9 cellular contexts compared by ENCODE assay signal in genomic region chr16:30894540-30895368, GRCh38. TPM values are rescaled to one million over a fixed set of nuclear protein-coding genes. Genes with fewer than 3 reads are reported as not detected.
DNase-seq lines count a peak whose midpoint lies in the region; ATAC-seq, FAIRE-seq and TF ChIP-seq lines count a peak whose summit lies in the region.
"Had no signal": no experiment of that assay in that cellular context is flagged by ENCODE, and none has a peak within 500 bp of the region (broad histone marks: within the 10 kb centered on the region; RNA-seq: fewer than 3 reads in every experiment).

No MANE protein-coding gene starts in this region.

- TF ChIP-seq CTCF in GM12878 (IDR thresholded peaks at IDR 0.05 in 2 of 3, conservative IDR thresholded peaks at IDR 0.05 in 1 of 3; ENCODE audit: control insufficient read depth in 2 of 3, extremely low read depth in 1 of 3, insufficient read depth in 1 of 3, low read depth in 3 of 3, low read length in 3 of 3): no peak
- no peak for TF ChIP-seq CTCF in lung (IDR thresholded peaks at IDR 0.05; ENCODE audit: control extremely low read depth, extremely low read depth)
- TF ChIP-seq CTCF in type B pancreatic cell (conservative IDR thresholded peaks at IDR 0.05): no peak

- H3K4me3 Mint-ChIP-seq in activated naive CD4-positive, alpha-beta T cell treated with anti-CD3 and anti-CD28 coated beads, Interleukin-2, amount 10 ng/mL, durations not matched to agents 7 days and 5 days: peak overlapping the region; percentile 75
- peak overlapping the region; percentile 94 for H3K4me3 Mint-ChIP-seq in type B pancreatic cell

- CTCF ChIA-PET in activated naive CD4-positive, alpha-beta T cell treated with anti-CD3 and anti-CD28 coated beads, Interleukin-2, amount 10 ng/mL, durations not matched to agents 7 days and 5 days (lab: Charles Lee): interaction anchor here (4.1 kb wide), 1 partner anchor 50 kb away, joined by 14 read pairs; no protein-coding TSS in a partner anchor
- CTCF ChIA-PET in GM12878 (lab: Yijun Ruan, JAX): interaction anchor here (4.1 kb wide), 1 partner anchor 50 kb away, joined by 28 read pairs; no protein-coding TSS in a partner anchor

- H3K79me2 ChIP-seq in GM12878 (ENCODE audit: control insufficient read depth, insufficient read depth, low read length): peaks cover 1% of the 10 kb centered on the region; the same call in 1 of the 2 replicates

- peak overlapping the region; percentile 56; the same call in 1 of the 2 replicates for H3K9ac ChIP-seq in GM12878 (ENCODE audit: control insufficient read depth, insufficient read depth, low read length)

- DNase-seq in activated naive CD4-positive, alpha-beta T cell treated with anti-CD3 and anti-CD28 coated beads, Interleukin-2, amount 10 ng/mL, durations not matched to agents 7 days and 5 days: no peak
- no peak for DNase-seq in activated naive CD4-positive, alpha-beta T cell treated with anti-CD3 and anti-CD28 coated beads, Interleukin-2, amount 50 U/mL, for 16 hours
- DNase-seq in GM12878 (ENCODE audit: low read depth, low spot score): no peak
- no peak for DNase-seq in lung (ENCODE audit: low spot score)
- no peak for DNase-seq in type B pancreatic cell (ENCODE audit: extremely low spot score, unreplicated experiment)
- DNase-seq in SW 1271 (lab: John Stamatoyannopoulos, UW): no peak
- DNase-seq in NOMO-1 treated with dmso at 0.1 percent for 144 hours (lab: John Stamatoyannopoulos, UW; ENCODE audit: unreplicated experiment): no peak
- no peak for DNase-seq in NCI-H1694 (lab: John Stamatoyannopoulos, UW)

- POLR2A ChIA-PET in GM12878 (lab: Charles Lee): no interaction called here

- no peaks in the 10 kb centered on the region; a peak in 1 of 4 replicates for H3K36me3 ChIP-seq in GM12878 (ENCODE audit: control insufficient read depth in 2 of 2, insufficient read depth in 2 of 2, low read length in 1 of 2)
- peaks cover 0 to 5% of the 10 kb centered on the region in 2 donors for H3K36me3 ChIP-seq in lung (ENCODE audit: control insufficient read depth in 2 of 2, insufficient read depth in 2 of 2, low read length in 2 of 2)

- no peaks in the 10 kb centered on the region for H3K27me3 ChIP-seq in GM12878 (replicated peaks in 1 of 2; ENCODE audit: control insufficient read depth in 2 of 2, insufficient read depth in 2 of 2, low read length in 1 of 2)
- no peaks in the 10 kb centered on the region for H3K27me3 ChIP-seq in lung (ENCODE audit: control insufficient read depth, insufficient read depth)

- no peak for TF ChIP-seq EP300 in GM12878 (IDR thresholded peaks at IDR 0.05; ENCODE audit: borderline replicate concordance in 1 of 2, control insufficient read depth in 1 of 2, low read depth in 2 of 2, low read length in 2 of 2)

- 61% methylated on average over 16 of the region's 16 CpGs for WGBS in GM12878 (ENCODE audit: insufficient coverage, insufficient replicate concordance, low lambda C conversion rate, missing lambda C conversion rate)
- 44 to 58% methylated on average over 16 of the region's 16 CpGs for WGBS in lung, 2 donors

- TF ChIP-seq RAD21 in GM12878 (IDR thresholded peaks at IDR 0.05; ENCODE audit: insufficient read depth, low read depth, low read length): no peak

- H3K4me3 ChIP-seq in GM12878 (peak overlapping the region; percentile 19; the same call in 1 of the 2 replicates), lung (peak overlapping the region; percentile 58)

- TF ChIP-seq POLR2A in GM12878 (IDR thresholded peaks at IDR 0.05; ENCODE audit: low read depth, low read length): no peak

- no peak for FAIRE-seq in GM12878 (lab: Jason Lieb, UNC)
- FAIRE-seq: G401.6 had no signal

- H2AFZ ChIP-seq in GM12878 (ENCODE audit: control insufficient read depth, low read depth, low read length): peak overlapping the region; percentile 89

- intact Hi-C loops in GM12878 (cut with micrococcal nuclease; ENCODE audit: unreplicated experiment): loop anchor here (2.0 to 10.0 kb wide), 2 partner anchors 50 to 240 kb away; partner anchors contain the start of genes FBRS and PRR14

- H3K27ac Mint-ChIP-seq in activated naive CD4-positive, alpha-beta T cell treated with anti-CD3 and anti-CD28 coated beads, Interleukin-2, amount 10 ng/mL, durations not matched to agents 7 days and 5 days: peak overlapping the region; percentile 87
- H3K27ac Mint-ChIP-seq in type B pancreatic cell: peak overlapping the region; percentile 95

- SMC1A ChIA-PET in GM12878 (lab: Charles Lee; ENCODE audit: uncharacterized antibody, unreplicated experiment): interaction anchor here (8.8 kb wide), 1 partner anchor 50 kb away, joined by 146 read pairs; no protein-coding TSS in a partner anchor

- peaks cover 13% of the 10 kb centered on the region for H3K36me3 Mint-ChIP-seq in activated naive CD4-positive, alpha-beta T cell treated with anti-CD3 and anti-CD28 coated beads, Interleukin-2, amount 10 ng/mL, durations not matched to agents 7 days and 5 days
- peaks cover 6% of the 10 kb centered on the region for H3K36me3 Mint-ChIP-seq in type B pancreatic cell

- no peaks in the 10 kb centered on the region for H3K27me3 Mint-ChIP-seq in activated naive CD4-positive, alpha-beta T cell treated with anti-CD3 and anti-CD28 coated beads, Interleukin-2, amount 10 ng/mL, durations not matched to agents 7 days and 5 days
- H3K27me3 Mint-ChIP-seq in type B pancreatic cell: no peaks in the 10 kb centered on the region

- no peaks in the 10 kb centered on the region; the same call in 1 of the 2 replicates for H4K20me1 ChIP-seq in GM12878 (ENCODE audit: control insufficient read depth, insufficient read depth)

- ATAC-seq in GM12878 (no peak), lung (ENCODE audit: insufficient read depth, low FRiP score) (no peak)

- no peaks in the 10 kb centered on the region for H3K9me3 Mint-ChIP-seq in activated naive CD4-positive, alpha-beta T cell treated with anti-CD3 and anti-CD28 coated beads, Interleukin-2, amount 10 ng/mL, durations not matched to agents 7 days and 5 days
- H3K9me3 Mint-ChIP-seq in type B pancreatic cell: no peaks in the 10 kb centered on the region

- RAD21 ChIA-PET in GM12878 (lab: Charles Lee; ENCODE audit: unreplicated experiment): no interaction called here

- H3K27ac ChIP-seq in GM12878 (ENCODE audit: control insufficient read depth, insufficient read depth): no peak overlapping the region
- peak overlapping the region; percentile 91 to 94 for H3K27ac ChIP-seq in lung (ENCODE audit: low read depth in 1 of 2, low read length in 1 of 2)

- peaks cover 54% of the 10 kb centered on the region for H3K4me1 Mint-ChIP-seq in activated naive CD4-positive, alpha-beta T cell treated with anti-CD3 and anti-CD28 coated beads, Interleukin-2, amount 10 ng/mL, durations not matched to agents 7 days and 5 days
- peaks cover 29% of the 10 kb centered on the region for H3K4me1 Mint-ChIP-seq in type B pancreatic cell (ENCODE audit: unreplicated experiment)

- TSS peak; percentile 88 for BruUV-seq in GM12878 (replicated peaks; lab: Mats Ljungman, UMichigan)

- H3K9me3 ChIP-seq in GM12878 (replicated peaks; ENCODE audit: control insufficient read depth, insufficient read depth, low read length): no peaks in the 10 kb centered on the region
- peaks cover 0 to 3% of the 10 kb centered on the region in 2 donors for H3K9me3 ChIP-seq in lung (ENCODE audit: control insufficient read depth in 2 of 2, insufficient read depth in 1 of 2, low read length in 1 of 2)

- H3K4me2 ChIP-seq in GM12878 (ENCODE audit: control insufficient read depth, insufficient read depth): peak overlapping the region; percentile 71; the same call in 1 of the 2 replicates

- in situ Hi-C loops in GM12878 (cut with MboI): no loop called here

- H3K4me1 ChIP-seq in GM12878 (ENCODE audit: control insufficient read depth, insufficient read depth, low read length) (peaks cover 25% of the 10 kb centered on the region), lung (ENCODE audit: control insufficient read depth in 2 of 2, insufficient read depth in 2 of 2, low read length in 2 of 2) (peaks cover 9 to 21% of the 10 kb centered on the region in 2 donors)

RNA-seq across cellular contexts. Expression of gene BCL7C, which starts 0.9 kb away (rescaled TPM):
- total RNA-seq in GM12878 (2013; cell fraction: nucleolus; rRNA removed): 7.3 and 8.8 TPM in 2 replicates
- total RNA-seq in GM12878 (2014; rRNA removed) (21.7 and 30.5 TPM in 2 replicates), GM12878 (2014; rRNA removed; fragmentation: Illumina TruSeq; extraction: Trizol) (9.0 and 12.0 TPM in 2 replicates), GM12878 (2021) (20.2 and 20.3 TPM in 2 replicates), lung (10 to 100 TPM; 25.7 to 30.9 TPM), type B pancreatic cell (ENCODE audit: low replicate concordance) (26.3 and 35.0 TPM in 2 replicates)
- polyA plus RNA-seq in GM12878 (2011; ENCODE audit: low read depth): 3.3 TPM
- polyA plus RNA-seq in GM12878 (2011; rRNA removed) (10.5 and 15.3 TPM in 2 replicates), GM12878 (2014; fragmentation: Illumina TruSeq; extraction: Trizol) (2.6 and 8.5 TPM in 2 replicates), GM12878 (2014; fragmentation: Nextera tagmentation; extraction: Ambion mirVana) (1 to 10 TPM; 1.1 to 2.1 TPM), GM12878 (2014; rRNA removed) (28.1 and 37.3 TPM in 2 replicates), GM12878 (2016; fragmentation: Nextera tagmentation; extraction: Ambion mirVana) (10 to 100 TPM in 1 of 2 experiments, 1 to 10 TPM in 1; 9.7 to 26.6 TPM), lung (10 to 100 TPM; 18.2 to 51.8 TPM)
- polyA plus RNA-seq in GM12878 (2011; cell fraction: cytosol; rRNA removed): 14.9 and 26.6 TPM in 2 replicates
- polyA plus RNA-seq in GM12878 (2011; cell fraction: nucleus; rRNA removed): 9.7 and 9.9 TPM in 2 replicates
- 9.6 and 11.8 TPM in 2 replicates for polyA plus RNA-seq in GM12878 (2012)
- polyA minus RNA-seq in GM12878 (2011; rRNA and poly(A)+ RNA removed): 2.3 and 4.8 TPM in 2 replicates
- 2.8 and 5.7 TPM in 2 replicates for polyA minus RNA-seq in GM12878 (2011; cell fraction: cytosol; rRNA and poly(A)+ RNA removed)
- 1.3 and 1.6 TPM in 2 replicates for polyA minus RNA-seq in GM12878 (2011; cell fraction: nucleus; rRNA and poly(A)+ RNA removed)

RNA-seq across cellular contexts. Expression of gene CTF1, which starts 1.7 kb away (rescaled TPM):
- not detected in 2 replicates for total RNA-seq in GM12878 (2013; cell fraction: nucleolus; rRNA removed)
- total RNA-seq in GM12878 (2014; rRNA removed): 0.05 and 0.11 TPM in 2 replicates
- total RNA-seq in GM12878 (2014; rRNA removed; fragmentation: Illumina TruSeq; extraction: Trizol): 0.09 and 0.14 TPM in 2 replicates
- 0.45 and 0.46 TPM in 2 replicates for total RNA-seq in GM12878 (2021)
- not detected for polyA plus RNA-seq in GM12878 (2011; ENCODE audit: low read depth)
- polyA plus RNA-seq in GM12878 (2011; rRNA removed): 0.11 TPM in 1 of 2 replicates, not detected in the other
- 0.07 and 0.13 TPM in 2 replicates for polyA plus RNA-seq in GM12878 (2011; cell fraction: cytosol; rRNA removed)
- 0.15 and 0.23 TPM in 2 replicates for polyA plus RNA-seq in GM12878 (2011; cell fraction: nucleus; rRNA removed)
- polyA plus RNA-seq in GM12878 (2012): 0.13 and 0.19 TPM in 2 replicates
- polyA plus RNA-seq in GM12878 (2014; fragmentation: Illumina TruSeq; extraction: Trizol): 0.16 TPM in 1 of 2 replicates, not detected in the other
- polyA plus RNA-seq in GM12878 (2014; fragmentation: Nextera tagmentation; extraction: Ambion mirVana): under 1 TPM in 1 of 2 experiments, not detected in 1; 0.04 TPM
- 0.22 and 0.34 TPM in 2 replicates for polyA plus RNA-seq in GM12878 (2014; rRNA removed)
- polyA plus RNA-seq in GM12878 (2016; fragmentation: Nextera tagmentation; extraction: Ambion mirVana): not detected
- 0.57 and 0.80 TPM in 2 replicates for polyA minus RNA-seq in GM12878 (2011; rRNA and poly(A)+ RNA removed)
- polyA minus RNA-seq in GM12878 (2011; cell fraction: cytosol; rRNA and poly(A)+ RNA removed): not detected in 2 replicates
- 0.48 and 0.57 TPM in 2 replicates for polyA minus RNA-seq in GM12878 (2011; cell fraction: nucleus; rRNA and poly(A)+ RNA removed)
- total RNA-seq in lung: 1 to 10 TPM; 4.7 to 9.8 TPM
- polyA plus RNA-seq in lung: 1 to 10 TPM; 3.3 to 5.6 TPM
- total RNA-seq in type B pancreatic cell (ENCODE audit: low replicate concordance): 2.5 and 3.1 TPM in 2 replicates

RNA-seq across cellular contexts. Expression of gene FBXL19, which starts 28.6 kb away (rescaled TPM):
- total RNA-seq in GM12878 (2013; cell fraction: nucleolus; rRNA removed): 18.6 and 24.2 TPM in 2 replicates
- total RNA-seq in GM12878 (2014; rRNA removed): 19.8 and 23.6 TPM in 2 replicates
- total RNA-seq in GM12878 (2014; rRNA removed; fragmentation: Illumina TruSeq; extraction: Trizol): 6.2 and 6.8 TPM in 2 replicates
- 27.5 and 32.1 TPM in 2 replicates for total RNA-seq in GM12878 (2021)
- polyA plus RNA-seq in GM12878 (2011; ENCODE audit: low read depth): 3.2 TPM
- polyA plus RNA-seq in GM12878 (2011; rRNA removed): 4.7 and 11.5 TPM in 2 replicates
- 14.3 and 20.2 TPM in 2 replicates for polyA plus RNA-seq in GM12878 (2011; cell fraction: cytosol; rRNA removed)
- polyA plus RNA-seq in GM12878 (2011; cell fraction: nucleus; rRNA removed): 35.4 and 47.5 TPM in 2 replicates
- polyA plus RNA-seq in GM12878 (2012): 13.5 and 15.5 TPM in 2 replicates
- 1.5 and 3.8 TPM in 2 replicates for polyA plus RNA-seq in GM12878 (2014; fragmentation: Illumina TruSeq; extraction: Trizol)
- under 1 TPM in 1 of 2 experiments, not detected in 1; 0.02 TPM for polyA plus RNA-seq in GM12878 (2014; fragmentation: Nextera tagmentation; extraction: Ambion mirVana)
- polyA plus RNA-seq in GM12878 (2014; rRNA removed): 15.5 and 18.7 TPM in 2 replicates
- under 1 TPM; 0.66 TPM for polyA plus RNA-seq in GM12878 (2016; fragmentation: Nextera tagmentation; extraction: Ambion mirVana)
- polyA minus RNA-seq in GM12878 (2011; rRNA and poly(A)+ RNA removed): 6.6 and 15.9 TPM in 2 replicates
- polyA minus RNA-seq in GM12878 (2011; cell fraction: cytosol; rRNA and poly(A)+ RNA removed): 12.9 and 18.2 TPM in 2 replicates
- 6.0 and 13.4 TPM in 2 replicates for polyA minus RNA-seq in GM12878 (2011; cell fraction: nucleus; rRNA and poly(A)+ RNA removed)
- total RNA-seq in lung: 10 to 100 TPM; 10.6 to 17.3 TPM
- polyA plus RNA-seq in lung: 10 to 100 TPM; 10.3 to 15.8 TPM
- total RNA-seq in type B pancreatic cell (ENCODE audit: low replicate concordance): 29.0 and 46.4 TPM in 2 replicates

RNA-seq across cellular contexts. Expression of gene ORAI3, which starts 54.1 kb away (rescaled TPM):
- total RNA-seq in GM12878 (2013; cell fraction: nucleolus; rRNA removed): 14.8 and 15.5 TPM in 2 replicates
- total RNA-seq in GM12878 (2014; rRNA removed): 19.5 and 22.4 TPM in 2 replicates
- 7.0 and 7.2 TPM in 2 replicates for total RNA-seq in GM12878 (2014; rRNA removed; fragmentation: Illumina TruSeq; extraction: Trizol)
- total RNA-seq in GM12878 (2021): 17.3 TPM in 2 replicates
- polyA plus RNA-seq in GM12878 (2011; ENCODE audit: low read depth): 9.1 TPM
- 8.3 and 15.2 TPM in 2 replicates for polyA plus RNA-seq in GM12878 (2011; rRNA removed)
- 23.5 and 26.1 TPM in 2 replicates for polyA plus RNA-seq in GM12878 (2011; cell fraction: cytosol; rRNA removed)
- 12.2 and 17.5 TPM in 2 replicates for polyA plus RNA-seq in GM12878 (2011; cell fraction: nucleus; rRNA removed)
- polyA plus RNA-seq in GM12878 (2012): 19.4 and 25.7 TPM in 2 replicates
- polyA plus RNA-seq in GM12878 (2014; fragmentation: Illumina TruSeq; extraction: Trizol): 5.6 and 8.6 TPM in 2 replicates
- 1 to 10 TPM; 3.4 to 8.5 TPM for polyA plus RNA-seq in GM12878 (2014; fragmentation: Nextera tagmentation; extraction: Ambion mirVana)
- polyA plus RNA-seq in GM12878 (2014; rRNA removed): 18.6 and 19.7 TPM in 2 replicates
- polyA plus RNA-seq in GM12878 (2016; fragmentation: Nextera tagmentation; extraction: Ambion mirVana): 10 to 100 TPM; 21.3 to 21.9 TPM
- 16.2 and 26.9 TPM in 2 replicates for polyA minus RNA-seq in GM12878 (2011; rRNA and poly(A)+ RNA removed)
- polyA minus RNA-seq in GM12878 (2011; cell fraction: cytosol; rRNA and poly(A)+ RNA removed): 6.3 and 9.1 TPM in 2 replicates
- 8.0 and 8.9 TPM in 2 replicates for polyA minus RNA-seq in GM12878 (2011; cell fraction: nucleus; rRNA and poly(A)+ RNA removed)
- total RNA-seq in lung: 10 to 100 TPM; 23.9 to 27.4 TPM
- 10 to 100 TPM; 20.2 to 23.3 TPM for polyA plus RNA-seq in lung
- 18.7 and 19.4 TPM in 2 replicates for total RNA-seq in type B pancreatic cell (ENCODE audit: low replicate concordance)
